8 cellular contexts compared by ENCODE assay signal in genomic region chr9:97501177-97501971, GRCh38. TPM values are rescaled to one million over a fixed set of nuclear protein-coding genes. Genes with fewer than 3 reads are reported as not detected.
DNase-seq lines count a peak whose midpoint lies in the region; ATAC-seq and TF ChIP-seq lines count a peak whose summit lies in the region.

Gene TMOD1 (plus strand): TSS chr9:97501666. CDS start chr9:97524189, 22,523 bp downstream.

- ATAC-seq in GM21786 (IDR thresholded peaks at IDR 0.05; ENCODE audit: unreplicated experiment) = peak; percentile 65
- peak; percentile 73 to 83 (median 82) for ATAC-seq in T-cell (replicated peaks in 1 of 4)
- ATAC-seq in HG03378 (IDR thresholded peaks at IDR 0.05; ENCODE audit: unreplicated experiment) = no peak

- no peaks in the 10 kb centered on the region for H4K20me1 ChIP-seq in smooth muscle cell (ENCODE audit: low read depth)

- H3F3A ChIP-seq in smooth muscle cell (ENCODE audit: low read depth) = no peaks in the 10 kb centered on the region

- H3K4me3 ChIP-seq in LNCaP clone FGC (ENCODE audit: low read depth, low read length) (peak within 1 kb of the TSS; percentile 59), smooth muscle cell (peak within 1 kb of the TSS; percentile 59)

- POLR2A ChIA-PET in T-cell (lab: Charles Lee) = no interaction called here

- peaks cover 11% of the 10 kb centered on the region for H3K4me1 ChIP-seq in smooth muscle cell (ENCODE audit: low read depth)

- in situ Hi-C loops in T47D (cut with HindIII; ENCODE audit: low pct_unique_long_range_greater_than_20kb, low sequenced_read_pairs) = no loop called here

- H3K27me3 ChIP-seq in smooth muscle cell (ENCODE audit: low read depth) = peaks cover 74% of the 10 kb centered on the region

- peaks cover 9% of the 10 kb centered on the region for H3K36me3 Mint-ChIP-seq in T-cell

- H3K27me3 Mint-ChIP-seq in T-cell = peaks cover 36 to 43% of the 10 kb centered on the region in 2 donors

- DNase-seq in ELR (ENCODE audit: low read depth) (peak; percentile 60), LNCaP clone FGC (ENCODE audit: low read depth) (no peak), T-cell (peak in 18 of 34 experiments; percentile 6 to 42 (median 16)), T47D (ENCODE audit: low read depth in 1 of 2, low spot score in 1 of 2) (peak; percentile 72 to 87), iris pigment epithelial cell (ENCODE audit: low read depth) (peak; percentile 34), smooth muscle cell (lab: John Stamatoyannopoulos, UW; ENCODE audit: unreplicated experiment) (no peak)

- no peaks in the 10 kb centered on the region for H3K36me3 ChIP-seq in smooth muscle cell (ENCODE audit: low read depth)

- H3K4me1 Mint-ChIP-seq in T-cell = peaks cover 11 to 21% (median 19%) of the 10 kb centered on the region in 3 donors

- H3K79me2 ChIP-seq in smooth muscle cell (ENCODE audit: low read depth) = no peaks in the 10 kb centered on the region

- H3K9me3 Mint-ChIP-seq in T-cell = peaks cover 0 to 6% (median 0%) of the 10 kb centered on the region in 3 donors

- H3K4me2 ChIP-seq in smooth muscle cell = peak within 1 kb of the TSS; percentile 94

- TF ChIP-seq CTCF in LNCaP clone FGC (IDR thresholded peaks at IDR 0.05; ENCODE audit: control insufficient read depth, extremely low read depth, insufficient read depth) (peak; percentile 55), smooth muscle cell (IDR thresholded peaks at IDR 0.05; ENCODE audit: borderline replicate concordance, insufficient read depth, poor library complexity, severe bottlenecking) (no peak)

- CTCF ChIA-PET in T-cell (lab: Charles Lee) = interaction anchor here in 1 of 2 donors (0.7 to 1.6 kb wide), 2 partner anchors 9 to 627 kb away, joined by 6 to 7 read pairs; no protein-coding TSS in a partner anchor

- peak within 1 kb of the TSS in 1 of 2 donors; percentile 40 for H3K27ac Mint-ChIP-seq in T-cell

- peak within 1 kb of the TSS; percentile 76 for H2AFZ ChIP-seq in smooth muscle cell (ENCODE audit: low read depth)

- H3K9ac ChIP-seq in smooth muscle cell (ENCODE audit: low read depth) = no peak within 1 kb of the TSS

- WGBS in smooth muscle cell (ENCODE audit: low lambda C conversion rate) = 2% methylated on average over 34 of the region's 87 CpGs

- no peaks in the 10 kb centered on the region for H3K9me3 ChIP-seq in smooth muscle cell (replicated peaks; ENCODE audit: low read depth)

- peak within 1 kb of the TSS; percentile 71 to 77 (median 72) for H3K4me3 Mint-ChIP-seq in T-cell

- H3K27ac ChIP-seq in smooth muscle cell (ENCODE audit: low read depth) = no peak within 1 kb of the TSS

RNA-seq across cellular contexts. Expression of gene TMOD1, which starts in this region (rescaled TPM):
- total RNA-seq in T-cell (1 to 10 TPM in 4 of 5 donors, under 1 TPM in 1; 0.70 to 1.9 (median 1.3) TPM), smooth muscle cell (0.09 and 0.18 TPM in 2 replicates)
- polyA plus RNA-seq in smooth muscle cell = 0.19 and 0.22 TPM in 2 replicates

Comparison
In these comparisons a context has a peak if more than half of its experiments do, and no peak if none do; other contexts are left out.
1. DNase-seq: peak in ELR (single experiment), T-cell (18 of 34), T47D (2 of 2) and iris pigment epithelial cell (single experiment); none in LNCaP clone FGC (single experiment) and smooth muscle cell (single experiment).